ENCODE assay signal across 8 cellular contexts in the genomic region with DNA sequence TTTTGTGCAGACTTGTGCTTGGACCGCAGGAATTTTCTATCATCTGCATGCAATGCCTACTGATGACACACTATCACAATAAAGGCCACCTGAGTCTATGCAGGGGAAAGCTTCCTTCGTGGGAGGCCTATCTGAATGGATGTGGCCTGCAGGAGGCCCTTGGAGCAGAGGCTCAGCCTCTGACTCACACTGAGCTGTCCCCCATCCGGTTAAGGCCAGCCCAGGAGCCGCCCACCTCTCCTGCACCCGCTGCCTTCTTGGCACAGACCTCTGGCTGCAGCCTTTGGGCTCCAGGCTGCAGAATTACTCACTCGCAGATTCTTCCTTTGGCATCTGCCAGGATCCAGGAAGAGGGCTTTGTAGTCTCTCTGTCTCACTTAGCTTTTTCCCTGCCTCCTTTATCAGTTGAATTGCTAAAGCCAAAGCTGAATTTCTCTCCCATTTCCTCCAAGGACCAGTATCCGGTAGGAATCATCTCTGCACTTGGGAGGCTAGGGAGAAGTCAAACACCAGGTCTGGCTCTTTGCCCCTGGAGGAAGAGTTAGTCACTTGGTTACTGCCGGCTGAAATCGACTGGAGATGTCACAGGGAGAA.
DNase-seq lines count a peak whose midpoint lies in the region; ATAC-seq and TF ChIP-seq lines count a peak whose summit lies in the region.

No MANE protein-coding gene starts in this region.

- peak overlapping the region in 2 of 4 donors; percentile 3 to 53 for H3K27ac ChIP-seq in gastrocnemius medialis

- TF ChIP-seq POLR2A in gastrocnemius medialis (IDR thresholded peaks at IDR 0.05), result no peak

- no peak for TF ChIP-seq CTCF in gastrocnemius medialis (IDR thresholded peaks at IDR 0.05 in 4 of 5, conservative IDR thresholded peaks at IDR 0.05 in 1 of 5)

- intact Hi-C loops in gastrocnemius medialis (cut with DNase I; ENCODE audit: low total_unique reads), result no loop called here

- in situ Hi-C loops in gastrocnemius medialis (cut with MboI; ENCODE audit: low sequenced_read_pairs in 4 of 4), result no loop called here

- H3K36me3 ChIP-seq in H7 (replicated peaks; ENCODE audit: control insufficient read depth, insufficient read depth, low read length) (no peaks in the 10 kb centered on the region), gastrocnemius medialis (no peaks in the 10 kb centered on the region)

- H3K27me3 ChIP-seq in H7 (ENCODE audit: control insufficient read depth, insufficient read depth, low read length) (no peaks in the 10 kb centered on the region), gastrocnemius medialis (no peaks in the 10 kb centered on the region)

- H3K9me3 ChIP-seq in gastrocnemius medialis, result no peaks in the 10 kb centered on the region

- H3K4me3 ChIP-seq in H7 (ENCODE audit: insufficient read depth, low read depth, low read length) (no peak overlapping the region), gastrocnemius medialis (no peak overlapping the region)

- H3K4me1 ChIP-seq in gastrocnemius medialis, result no peaks in the 10 kb centered on the region

- DNase-seq in H7 (peak; percentile 21), SW 1271 (lab: John Stamatoyannopoulos, UW) (peak; percentile 88 to 95), glomerular visceral epithelial cell (ENCODE audit: extremely low spot score) (peak; percentile 100), gastrocnemius medialis (peak in 1 of 2 donors; percentile 48), HuH-7 (ENCODE audit: low spot score) (no peak), DMS79 treated with DMSO at 0.1 percent for 48 hours (lab: John Stamatoyannopoulos, UW) (no peak), SIG-M5 treated with dmso at 0.1 percent for 504 hours (lab: John Stamatoyannopoulos, UW; ENCODE audit: unreplicated experiment) (no peak), T-helper 9 cell (no peak)

- peak; percentile 42 to 64 for ATAC-seq in gastrocnemius medialis

Comparison
In these comparisons a context has a peak if more than half of its experiments do, and no peak if none do; other contexts are left out.
1. DNase-seq: peak in H7 (single experiment), SW 1271 (2 of 2) and glomerular visceral epithelial cell (single experiment); none in HuH-7 (single experiment), DMS79 treated with DMSO at 0.1 percent for 48 hours (single experiment), SIG-M5 treated with dmso at 0.1 percent for 504 hours (single experiment) and T-helper 9 cell (single experiment).